In the genomic region with DNA sequence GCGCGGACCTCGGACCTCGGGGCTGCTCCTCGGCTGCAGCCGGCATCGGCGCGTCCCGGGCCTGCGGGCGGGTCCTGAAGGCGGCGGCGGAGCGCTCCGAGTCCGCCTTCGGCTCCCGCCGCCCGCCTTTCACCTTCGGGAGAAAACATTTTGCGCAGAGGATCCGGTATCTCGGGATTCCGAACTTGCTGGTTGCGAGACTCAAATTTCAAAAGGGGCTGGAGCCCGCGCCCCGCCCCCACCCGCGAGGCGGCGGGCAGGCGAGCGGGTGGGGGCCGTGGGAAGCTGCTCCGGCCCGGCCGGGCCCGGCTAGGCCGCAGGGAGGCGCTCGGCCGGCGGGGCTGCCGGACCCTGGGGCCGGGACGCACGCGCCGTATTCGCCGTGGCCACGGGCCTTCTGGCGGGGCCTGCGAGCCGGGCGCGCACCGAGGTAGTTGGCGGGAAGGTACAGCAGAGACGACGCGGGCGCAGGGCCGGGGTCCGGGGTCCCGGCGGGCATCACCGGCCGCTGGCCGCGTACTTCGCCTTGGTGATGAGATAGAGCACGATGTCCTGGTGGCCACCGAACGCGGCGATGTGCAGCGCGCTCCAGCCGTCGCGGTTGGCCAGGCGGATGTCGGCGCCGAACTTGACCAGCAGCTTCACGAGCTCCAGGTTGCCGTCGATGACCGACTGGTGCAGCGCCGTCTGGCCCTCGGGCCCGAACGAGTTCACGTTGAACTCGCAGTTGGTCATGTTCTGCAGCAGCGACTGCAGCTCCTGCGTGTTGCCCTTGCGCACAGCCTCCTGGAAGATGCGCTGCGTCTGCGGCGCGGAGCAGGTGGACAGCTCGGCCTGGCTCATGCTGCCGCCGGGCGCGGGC, we compare ENCODE assay signal across 8 cellular contexts. TPM values are rescaled to one million over a fixed set of nuclear protein-coding genes. Genes with fewer than 3 reads are reported as not detected.
DNase-seq lines count a peak whose midpoint lies in the region; ATAC-seq and TF ChIP-seq lines count a peak whose summit lies in the region.

No MANE protein-coding gene starts in this region.

- H3K4me1 Mint-ChIP-seq in activated T-cell treated with anti-CD3 and anti-CD28 coated beads, Interleukin-2, amount 50 U/mL, for 72 hours (ENCODE audit: low read depth), result peaks cover 15% of the 10 kb centered on the region

- H3K9me3 Mint-ChIP-seq in activated T-cell treated with anti-CD3 and anti-CD28 coated beads, Interleukin-2, amount 50 U/mL, for 72 hours, result no peaks in the 10 kb centered on the region

- H3K36me3 ChIP-seq in cardiac muscle cell (no peaks in the 10 kb centered on the region), prostate gland (no peaks in the 10 kb centered on the region)

- ATAC-seq in GM19397 (IDR thresholded peaks at IDR 0.05; ENCODE audit: unreplicated experiment) (peak; percentile 3), GM19463 (IDR thresholded peaks at IDR 0.05; ENCODE audit: unreplicated experiment) (no peak)
- ATAC-seq in activated T-cell treated with anti-CD3 and anti-CD28 coated beads, Interleukin-2, amount 50 U/mL, for 72 hours (replicated peaks in 1 of 2), result peak; percentile 27 to 31

- H3K4me1 ChIP-seq in cardiac muscle cell (ENCODE audit: low read depth) (peaks cover 14% of the 10 kb centered on the region), prostate gland (replicated peaks) (peaks cover 34% of the 10 kb centered on the region)

- TF ChIP-seq CTCF in cardiac muscle cell (IDR thresholded peaks at IDR 0.05; ENCODE audit: low read depth, low read length) (no peak), prostate gland (IDR thresholded peaks at IDR 0.05) (peak in 3 of 4 experiments; percentile 8 to 52 (median 29))

- H3K27ac Mint-ChIP-seq in activated T-cell treated with anti-CD3 and anti-CD28 coated beads, Interleukin-2, amount 50 U/mL, for 72 hours, result no peak overlapping the region

- peak; percentile 11 for TF ChIP-seq POLR2A in prostate gland (IDR thresholded peaks at IDR 0.05)

- H3K27me3 Mint-ChIP-seq in activated T-cell treated with anti-CD3 and anti-CD28 coated beads, Interleukin-2, amount 50 U/mL, for 72 hours (ENCODE audit: low read depth), result peaks cover 37% of the 10 kb centered on the region

- peak; percentile 30 for DNase-seq in DMS153 (lab: John Stamatoyannopoulos, UW)
- peak; percentile 29 for DNase-seq in LoVo (ENCODE audit: low spot score)
- peak; percentile 44 to 51 for DNase-seq in activated T-cell treated with anti-CD3 and anti-CD28 coated beads, Interleukin-2, amount 50 U/mL, for 72 hours
- DNase-seq in cardiac muscle cell (ENCODE audit: low read depth in 1 of 2, low spot score in 1 of 2), result peak; percentile 74 to 84
- peak; percentile 60 for DNase-seq in prostate gland (ENCODE audit: low spot score)
- no peak for DNase-seq in mucosa of gallbladder (ENCODE audit: low spot score)

- WGBS in prostate gland, result under 1% methylated on average over 56 of the region's 114 CpGs

- H3K9me3 ChIP-seq in cardiac muscle cell (ENCODE audit: low read depth) (no peaks in the 10 kb centered on the region), prostate gland (no peaks in the 10 kb centered on the region)

- peak overlapping the region; percentile 87 to 91 for H3K4me3 Mint-ChIP-seq in activated T-cell treated with anti-CD3 and anti-CD28 coated beads, Interleukin-2, amount 50 U/mL, for 72 hours

- peak overlapping the region; percentile 60 for H3K4me3 ChIP-seq in cardiac muscle cell
- peak overlapping the region; percentile 40 to 55 for H3K4me3 ChIP-seq in prostate gland

- H3K36me3 Mint-ChIP-seq in activated T-cell treated with anti-CD3 and anti-CD28 coated beads, Interleukin-2, amount 50 U/mL, for 72 hours (ENCODE audit: insufficient read depth in 2 of 2), result no peaks in the 10 kb centered on the region

- H3K27ac ChIP-seq in cardiac muscle cell, result peak overlapping the region; percentile 47
- H3K27ac ChIP-seq in prostate gland, result peak overlapping the region; percentile 78 to 94

- H3K27me3 ChIP-seq in cardiac muscle cell, result peaks cover 33% of the 10 kb centered on the region
- H3K27me3 ChIP-seq in prostate gland (replicated peaks; ENCODE audit: insufficient read depth), result no peaks in the 10 kb centered on the region

- intact Hi-C loops in prostate gland (cut with DNase I), result no loop called here

RNA-seq across cellular contexts. Expression of a gene that starts 0.8 kb away (rescaled TPM):
- total RNA-seq in activated T-cell treated with anti-CD3 and anti-CD28 coated beads, Interleukin-2, amount 50 U/mL, for 72 hours, result 1 to 10 TPM; 1.6 to 2.0 TPM
- total RNA-seq in cardiac muscle cell (8.8 and 16.5 TPM in 2 replicates), prostate gland (10 to 100 TPM; 22.4 to 24.3 TPM), mucosa of gallbladder (124 TPM)
- polyA plus RNA-seq in cardiac muscle cell, result 8.7 and 12.6 TPM in 2 replicates

RNA-seq across cellular contexts. Expression of a gene that starts 23.8 kb away (rescaled TPM):
- 1 to 10 TPM; 4.3 to 8.3 TPM for total RNA-seq in activated T-cell treated with anti-CD3 and anti-CD28 coated beads, Interleukin-2, amount 50 U/mL, for 72 hours
- total RNA-seq in cardiac muscle cell (36.7 and 51.4 TPM in 2 replicates), prostate gland (1 to 10 TPM; 1.6 to 7.3 TPM), mucosa of gallbladder (61.6 TPM)
- 18.5 and 24.3 TPM in 2 replicates for polyA plus RNA-seq in cardiac muscle cell

RNA-seq across cellular contexts. Expression of a gene that starts 46.2 kb away (rescaled TPM):
- 10 to 100 TPM; 53.1 to 56.6 TPM for total RNA-seq in activated T-cell treated with anti-CD3 and anti-CD28 coated beads, Interleukin-2, amount 50 U/mL, for 72 hours
- total RNA-seq in cardiac muscle cell (68.6 and 78.2 TPM in 2 replicates), prostate gland (10 to 100 TPM; 44.9 to 82.1 TPM), mucosa of gallbladder (61.2 TPM)
- 73.3 and 87.6 TPM in 2 replicates for polyA plus RNA-seq in cardiac muscle cell

RNA-seq across cellular contexts. Expression of a gene that starts 50.2 kb away (rescaled TPM):
- total RNA-seq in activated T-cell treated with anti-CD3 and anti-CD28 coated beads, Interleukin-2, amount 50 U/mL, for 72 hours, result under 1 TPM in 1 of 2 donors, not detected in 1; 0.63 TPM
- total RNA-seq in cardiac muscle cell, result 0.95 TPM in 1 of 2 replicates, not detected in the other
- polyA plus RNA-seq in cardiac muscle cell, result 3.2 and 3.3 TPM in 2 replicates
- total RNA-seq in prostate gland, result 1 to 10 TPM in 1 of 2 donors, not detected in 1; 4.2 TPM
- total RNA-seq in mucosa of gallbladder, result not detected
